Comparison of ENCODE assay signal across 1 cellular context in genomic region chr3:5115506-5116162, GRCh38.
TF ChIP-seq lines count a peak whose summit lies in the region.

No MANE protein-coding gene starts in this region.

TF ChIP-seq in K562, 482 proteins besides CTCF, POLR2A, EP300 and RAD21 (continued from another document):
- peak; percentile 80 for TF ChIP-seq ATF3 (IDR thresholded peaks at IDR 0.05)
- no peak for TF ChIP-seq ATF3 (CRISPR knock-in tag; conservative IDR thresholded peaks at IDR 0.05)
- TF ChIP-seq MYBL2 (IDR thresholded peaks at IDR 0.05; ENCODE audit: low read depth): peak; percentile 65
- TF ChIP-seq MYBL2 (CRISPR knock-in tag; IDR thresholded peaks at IDR 0.05; ENCODE audit: borderline replicate concordance): no peak
- TF ChIP-seq ZNF507 (tag; conservative IDR thresholded peaks at IDR 0.05): no peak
- TF ChIP-seq BCL6 (CRISPR knock-in tag; IDR thresholded peaks at IDR 0.05): no peak
- TF ChIP-seq, protein P1, sequence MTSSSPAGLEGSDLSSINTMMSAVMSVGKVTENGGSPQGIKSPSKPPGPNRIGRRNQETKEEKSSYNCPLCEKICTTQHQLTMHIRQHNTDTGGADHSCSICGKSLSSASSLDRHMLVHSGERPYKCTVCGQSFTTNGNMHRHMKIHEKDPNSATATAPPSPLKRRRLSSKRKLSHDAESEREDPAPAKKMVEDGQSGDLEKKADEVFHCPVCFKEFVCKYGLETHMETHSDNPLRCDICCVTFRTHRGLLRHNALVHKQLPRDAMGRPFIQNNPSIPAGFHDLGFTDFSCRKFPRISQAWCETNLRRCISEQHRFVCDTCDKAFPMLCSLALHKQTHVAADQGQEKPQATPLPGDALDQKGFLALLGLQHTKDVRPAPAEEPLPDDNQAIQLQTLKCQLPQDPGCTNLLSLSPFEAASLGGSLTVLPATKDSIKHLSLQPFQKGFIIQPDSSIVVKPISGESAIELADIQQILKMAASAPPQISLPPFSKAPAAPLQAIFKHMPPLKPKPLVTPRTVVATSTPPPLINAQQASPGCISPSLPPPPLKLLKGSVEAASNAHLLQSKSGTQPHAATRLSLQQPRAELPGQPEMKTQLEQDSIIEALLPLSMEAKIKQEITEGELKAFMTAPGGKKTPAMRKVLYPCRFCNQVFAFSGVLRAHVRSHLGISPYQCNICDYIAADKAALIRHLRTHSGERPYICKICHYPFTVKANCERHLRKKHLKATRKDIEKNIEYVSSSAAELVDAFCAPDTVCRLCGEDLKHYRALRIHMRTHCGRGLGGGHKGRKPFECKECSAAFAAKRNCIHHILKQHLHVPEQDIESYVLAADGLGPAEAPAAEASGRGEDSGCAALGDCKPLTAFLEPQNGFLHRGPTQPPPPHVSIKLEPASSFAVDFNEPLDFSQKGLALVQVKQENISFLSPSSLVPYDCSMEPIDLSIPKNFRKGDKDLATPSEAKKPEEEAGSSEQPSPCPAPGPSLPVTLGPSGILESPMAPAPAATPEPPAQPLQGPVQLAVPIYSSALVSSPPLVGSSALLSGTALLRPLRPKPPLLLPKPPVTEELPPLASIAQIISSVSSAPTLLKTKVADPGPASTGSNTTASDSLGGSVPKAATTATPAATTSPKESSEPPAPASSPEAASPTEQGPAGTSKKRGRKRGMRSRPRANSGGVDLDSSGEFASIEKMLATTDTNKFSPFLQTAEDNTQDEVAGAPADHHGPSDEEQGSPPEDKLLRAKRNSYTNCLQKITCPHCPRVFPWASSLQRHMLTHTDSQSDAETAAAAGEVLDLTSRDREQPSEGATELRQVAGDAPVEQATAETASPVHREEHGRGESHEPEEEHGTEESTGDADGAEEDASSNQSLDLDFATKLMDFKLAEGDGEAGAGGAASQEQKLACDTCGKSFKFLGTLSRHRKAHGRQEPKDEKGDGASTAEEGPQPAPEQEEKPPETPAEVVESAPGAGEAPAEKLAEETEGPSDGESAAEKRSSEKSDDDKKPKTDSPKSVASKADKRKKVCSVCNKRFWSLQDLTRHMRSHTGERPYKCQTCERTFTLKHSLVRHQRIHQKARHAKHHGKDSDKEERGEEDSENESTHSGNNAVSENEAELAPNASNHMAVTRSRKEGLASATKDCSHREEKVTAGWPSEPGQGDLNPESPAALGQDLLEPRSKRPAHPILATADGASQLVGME (CRISPR knock-in tag; IDR thresholded peaks at IDR 0.05): no peak
- TF ChIP-seq FOXJ3 (CRISPR knock-in tag; IDR thresholded peaks at IDR 0.05): no peak
- no peak for TF ChIP-seq GTF2E2 (tag; IDR thresholded peaks at IDR 0.05)
- no peak for TF ChIP-seq HMG20A (CRISPR knock-in tag; conservative IDR thresholded peaks at IDR 0.05)
- peak; percentile 23 for TF ChIP-seq MEIS2 (IDR thresholded peaks at IDR 0.05; ENCODE audit: partially characterized antibody)
- no peak for TF ChIP-seq NR2C1 (IDR thresholded peaks at IDR 0.05)
- 0 out of 2 replicates have a peak, but pooled peaks have one; percentile 44 for TF ChIP-seq NR2C1 (tag; IDR thresholded peaks at IDR 0.05)
- no peak for TF ChIP-seq HMG20B (CRISPR knock-in tag; IDR thresholded peaks at IDR 0.05)
- TF ChIP-seq NBN (IDR thresholded peaks at IDR 0.05; ENCODE audit: low read depth): peak; percentile 53; the same call in 1 of the 2 replicates
- TF ChIP-seq MTA2 (IDR thresholded peaks at IDR 0.05; ENCODE audit: low read depth): 0 out of 2 replicates have a peak, but pooled peaks have one; percentile 17
- peak; percentile 60; the same call in 1 of the 2 replicates for TF ChIP-seq SMARCE1 (IDR thresholded peaks at IDR 0.05)
- TF ChIP-seq LEF1 (IDR thresholded peaks at IDR 0.05): peak; percentile 34; the same call in 1 of the 2 replicates
- 0 out of 2 replicates have a peak, but pooled peaks have one; percentile 9 for TF ChIP-seq HBP1 (CRISPR knock-in tag; IDR thresholded peaks at IDR 0.05)
- 0 out of 2 replicates have a peak, but pooled peaks have one; percentile 52 for TF ChIP-seq RAD51 (IDR thresholded peaks at IDR 0.05; ENCODE audit: borderline replicate concordance, low read depth)
- TF ChIP-seq, protein P2, sequence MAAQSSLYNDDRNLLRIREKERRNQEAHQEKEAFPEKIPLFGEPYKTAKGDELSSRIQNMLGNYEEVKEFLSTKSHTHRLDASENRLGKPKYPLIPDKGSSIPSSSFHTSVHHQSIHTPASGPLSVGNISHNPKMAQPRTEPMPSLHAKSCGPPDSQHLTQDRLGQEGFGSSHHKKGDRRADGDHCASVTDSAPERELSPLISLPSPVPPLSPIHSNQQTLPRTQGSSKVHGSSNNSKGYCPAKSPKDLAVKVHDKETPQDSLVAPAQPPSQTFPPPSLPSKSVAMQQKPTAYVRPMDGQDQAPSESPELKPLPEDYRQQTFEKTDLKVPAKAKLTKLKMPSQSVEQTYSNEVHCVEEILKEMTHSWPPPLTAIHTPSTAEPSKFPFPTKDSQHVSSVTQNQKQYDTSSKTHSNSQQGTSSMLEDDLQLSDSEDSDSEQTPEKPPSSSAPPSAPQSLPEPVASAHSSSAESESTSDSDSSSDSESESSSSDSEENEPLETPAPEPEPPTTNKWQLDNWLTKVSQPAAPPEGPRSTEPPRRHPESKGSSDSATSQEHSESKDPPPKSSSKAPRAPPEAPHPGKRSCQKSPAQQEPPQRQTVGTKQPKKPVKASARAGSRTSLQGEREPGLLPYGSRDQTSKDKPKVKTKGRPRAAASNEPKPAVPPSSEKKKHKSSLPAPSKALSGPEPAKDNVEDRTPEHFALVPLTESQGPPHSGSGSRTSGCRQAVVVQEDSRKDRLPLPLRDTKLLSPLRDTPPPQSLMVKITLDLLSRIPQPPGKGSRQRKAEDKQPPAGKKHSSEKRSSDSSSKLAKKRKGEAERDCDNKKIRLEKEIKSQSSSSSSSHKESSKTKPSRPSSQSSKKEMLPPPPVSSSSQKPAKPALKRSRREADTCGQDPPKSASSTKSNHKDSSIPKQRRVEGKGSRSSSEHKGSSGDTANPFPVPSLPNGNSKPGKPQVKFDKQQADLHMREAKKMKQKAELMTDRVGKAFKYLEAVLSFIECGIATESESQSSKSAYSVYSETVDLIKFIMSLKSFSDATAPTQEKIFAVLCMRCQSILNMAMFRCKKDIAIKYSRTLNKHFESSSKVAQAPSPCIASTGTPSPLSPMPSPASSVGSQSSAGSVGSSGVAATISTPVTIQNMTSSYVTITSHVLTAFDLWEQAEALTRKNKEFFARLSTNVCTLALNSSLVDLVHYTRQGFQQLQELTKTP (IDR thresholded peaks at IDR 0.05; ENCODE audit: low read depth in 1 of 2, partially characterized antibody in 2 of 2): peak in 1 of 2 experiments; percentile 82
- peak; percentile 51; the same call in 1 of the 2 replicates for TF ChIP-seq LARP7 (IDR thresholded peaks at IDR 0.05)
- peak; percentile 56; the same call in 1 of the 2 replicates for TF ChIP-seq NFRKB (IDR thresholded peaks at IDR 0.05; ENCODE audit: low read depth)
- TF ChIP-seq MEF2D (tag; conservative IDR thresholded peaks at IDR 0.05; ENCODE audit: low read depth): no peak
- TF ChIP-seq, protein P3, sequence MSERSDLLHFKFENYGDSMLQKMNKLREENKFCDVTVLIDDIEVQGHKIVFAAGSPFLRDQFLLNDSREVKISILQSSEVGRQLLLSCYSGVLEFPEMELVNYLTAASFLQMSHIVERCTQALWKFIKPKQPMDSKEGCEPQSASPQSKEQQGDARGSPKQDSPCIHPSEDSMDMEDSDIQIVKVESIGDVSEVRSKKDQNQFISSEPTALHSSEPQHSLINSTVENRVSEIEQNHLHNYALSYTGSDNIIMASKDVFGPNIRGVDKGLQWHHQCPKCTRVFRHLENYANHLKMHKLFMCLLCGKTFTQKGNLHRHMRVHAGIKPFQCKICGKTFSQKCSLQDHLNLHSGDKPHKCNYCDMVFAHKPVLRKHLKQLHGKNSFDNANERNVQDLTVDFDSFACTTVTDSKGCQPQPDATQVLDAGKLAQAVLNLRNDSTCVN (CRISPR knock-in tag; IDR thresholded peaks at IDR 0.05): no peak
